In the genomic region with DNA sequence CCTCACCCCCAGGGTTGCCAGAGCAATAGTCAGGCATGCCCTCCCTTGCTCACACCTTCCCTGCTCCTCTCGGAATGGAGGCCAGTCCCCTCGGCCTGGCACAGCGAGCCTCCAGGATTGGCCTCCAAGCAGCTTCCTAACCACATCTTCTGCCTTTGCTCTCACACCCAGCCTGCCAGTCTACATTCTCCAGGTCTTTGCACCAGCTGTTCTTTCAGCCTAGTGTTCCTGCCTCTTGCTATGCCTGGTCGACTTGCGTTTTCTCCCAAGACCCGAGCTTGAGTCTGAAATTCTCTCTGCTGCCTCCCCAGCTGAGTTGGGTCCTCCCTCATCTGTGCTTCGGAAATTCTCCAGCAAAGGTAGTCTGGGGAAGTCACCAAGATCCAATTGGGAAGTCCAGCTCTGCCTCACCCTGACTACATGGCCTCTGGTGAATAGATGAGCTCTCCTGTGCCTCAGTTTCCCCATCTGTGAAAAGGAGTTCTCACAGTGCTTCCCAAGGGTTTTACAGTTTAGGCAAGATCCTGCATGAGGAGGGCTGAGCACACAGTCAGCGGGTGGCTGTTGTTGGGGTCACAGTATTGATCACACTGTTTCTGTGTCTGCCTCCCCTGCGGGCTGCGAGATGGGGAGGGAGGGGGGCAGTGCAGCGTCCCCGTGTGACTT, we compare ENCODE assay signal across 17 cellular contexts. TPM values are rescaled to one million over a fixed set of nuclear protein-coding genes. Genes with fewer than 3 reads are reported as not detected.
DNase-seq lines count a peak whose midpoint lies in the region; ATAC-seq and TF ChIP-seq lines count a peak whose summit lies in the region.
"Had no signal": no experiment of that assay in that cellular context is flagged by ENCODE, and none has a peak within 500 bp of the region (broad histone marks: within the 10 kb centered on the region; RNA-seq: fewer than 3 reads in every experiment).

No MANE protein-coding gene starts in this region.

- H3K27me3 Mint-ChIP-seq in H9 (ENCODE audit: low read depth), result peaks cover 79% of the 10 kb centered on the region
- H3K27me3 Mint-ChIP-seq in activated T-helper 1 cell treated with anti-CD3 and anti-CD28 coated beads, Interleukin-12 subunit alpha, Interleukin-12 subunit beta, Interleukin-2, Interleukin-4 antibody, amounts not matched to agents 30 ng/mL and 10 ng/mL and 1 ng/mL, durations not matched to agents 14 hours and 24 hours and 36 hours (ENCODE audit: insufficient read depth), result peaks cover 50% of the 10 kb centered on the region

- no peak overlapping the region for H3K18ac ChIP-seq in H9 (ENCODE audit: insufficient read length, low read depth, low read length)

- DNase-seq in H9, result no peak
- DNase-seq in activated T-helper 1 cell treated with anti-CD3 and anti-CD28 coated beads, Interleukin-12 subunit alpha, Interleukin-12 subunit beta, Interleukin-2, Interleukin-4 antibody, amounts not matched to agents 30 ng/mL and 10 ng/mL and 1 ng/mL, durations not matched to agents 14 hours and 24 hours and 36 hours (ENCODE audit: low spot score), result no peak
- peak; percentile 60 for DNase-seq in retina
- DNase-seq in stimulated activated CD4-positive, alpha-beta T cell treated with anti-CD3 and anti-CD28 coated beads, Interleukin-4, amount 100 ng/mL, for 24 hours, result no peak
- DNase-seq: activated CD4-positive, CD25-positive, alpha-beta regulatory T cell; activated CD8-positive, alpha-beta memory T cell treated with anti-CD3 and anti-CD28 coated beads, Interleukin-2, amount 50 U/mL, for 48 hours; body of pancreas; NCI-H526 treated with DMSO at 0.1 percent for 48 hours; stimulated activated naive CD8-positive, alpha-beta T cell treated with anti-CD3 and anti-CD28 coated beads, Interleukin-15, Interleukin-2, amounts not matched to agents 100 U/mL and 50 U/mL, for 24 hours had no signal

- no peak overlapping the region for H3K56ac ChIP-seq in H9 (ENCODE audit: insufficient read length, low read depth, low read length)

- TF ChIP-seq CTCF in H9 (conservative IDR thresholded peaks at IDR 0.05), result no peak

- no peak overlapping the region for H2AK5ac ChIP-seq in H9 (ENCODE audit: insufficient read length, low read length)

- H3K14ac ChIP-seq in H9 (ENCODE audit: insufficient read depth, low read length), result no peak overlapping the region

- H3K9me3 Mint-ChIP-seq in H9, result no peaks in the 10 kb centered on the region; a peak in 2 of 5 replicates
- H3K9me3 Mint-ChIP-seq in activated T-helper 1 cell treated with anti-CD3 and anti-CD28 coated beads, Interleukin-12 subunit alpha, Interleukin-12 subunit beta, Interleukin-2, Interleukin-4 antibody, amounts not matched to agents 30 ng/mL and 10 ng/mL and 1 ng/mL, durations not matched to agents 14 hours and 24 hours and 36 hours, result no peaks in the 10 kb centered on the region
- H3K9me3 Mint-ChIP-seq: activated naive CD4-positive, alpha-beta T cell treated with anti-CD3 and anti-CD28 coated beads, Interleukin-2, amount 10 ng/mL, durations not matched to agents 7 days and 5 days had no signal

- H3K79me2 ChIP-seq in H9 (ENCODE audit: insufficient read depth, low read length), result no peaks in the 10 kb centered on the region

- no peak overlapping the region for H2BK12ac ChIP-seq in H9 (ENCODE audit: insufficient read length, low read depth, low read length)

- ATAC-seq in HG03342 (IDR thresholded peaks at IDR 0.05; ENCODE audit: unreplicated experiment) (no peak), GM18519 (IDR thresholded peaks at IDR 0.05; ENCODE audit: low FRiP score, unreplicated experiment) (no peak)
- ATAC-seq: body of pancreas; stimulated activated naive CD8-positive, alpha-beta T cell treated with anti-CD3 and anti-CD28 coated beads, Interleukin-15, Interleukin-2, amounts not matched to agents 100 U/mL and 50 U/mL, for 24 hours had no signal

- WGBS in H9 (ENCODE audit: extremely low coverage, insufficient read length, low lambda C conversion rate), result no CpG with 5 or more reads among the region's 12 CpGs

- H4K5ac ChIP-seq in H9 (ENCODE audit: insufficient read length, low read depth, low read length), result no peak overlapping the region

- H3K4me3 Mint-ChIP-seq in H9, result peak overlapping the region in 1 of 2 experiments; percentile 67; a peak in 2 of 5 replicates
- H3K4me3 Mint-ChIP-seq in activated T-helper 1 cell treated with anti-CD3 and anti-CD28 coated beads, Interleukin-12 subunit alpha, Interleukin-12 subunit beta, Interleukin-2, Interleukin-4 antibody, amounts not matched to agents 30 ng/mL and 10 ng/mL and 1 ng/mL, durations not matched to agents 14 hours and 24 hours and 36 hours, result peak overlapping the region; percentile 11
- H3K4me3 Mint-ChIP-seq: activated naive CD4-positive, alpha-beta T cell treated with anti-CD3 and anti-CD28 coated beads, Interleukin-2, amount 10 ng/mL, durations not matched to agents 7 days and 5 days had no signal

- H3K23me2 ChIP-seq in H9 (ENCODE audit: insufficient read length, low read depth, low read length, poor library complexity, severe bottlenecking), result no peaks in the 10 kb centered on the region

- no peak overlapping the region for H3K27ac Mint-ChIP-seq in H9
- H3K27ac Mint-ChIP-seq in activated T-helper 1 cell treated with anti-CD3 and anti-CD28 coated beads, Interleukin-12 subunit alpha, Interleukin-12 subunit beta, Interleukin-2, Interleukin-4 antibody, amounts not matched to agents 30 ng/mL and 10 ng/mL and 1 ng/mL, durations not matched to agents 14 hours and 24 hours and 36 hours, result no peak overlapping the region
- H3K27ac Mint-ChIP-seq: activated naive CD4-positive, alpha-beta T cell treated with anti-CD3 and anti-CD28 coated beads, Interleukin-2, amount 10 ng/mL, durations not matched to agents 7 days and 5 days had no signal

- no peaks in the 10 kb centered on the region for H4K20me1 ChIP-seq in H9 (ENCODE audit: control insufficient read depth, insufficient read depth, insufficient read length)

- H3K9me3 ChIP-seq in H9 (ENCODE audit: control insufficient read depth, low read depth, low read length), result no peaks in the 10 kb centered on the region
- H3K9me3 ChIP-seq in iPS-15b (ENCODE audit: control insufficient read depth, insufficient read depth, low read length), result no peaks in the 10 kb centered on the region
- H3K9me3 ChIP-seq: body of pancreas, vagina had no signal

- H3K4me3 ChIP-seq in iPS-15b (ENCODE audit: low read depth, low read length), result peak overlapping the region; percentile 13
- H3K4me3 ChIP-seq: body of pancreas, skin epidermis, vagina had no signal

- intact Hi-C loops in activated T-helper 1 cell treated with anti-CD3 and anti-CD28 coated beads, Interleukin-12 subunit alpha, Interleukin-12 subunit beta, Interleukin-2, Interleukin-4 antibody, amounts not matched to agents 30 ng/mL and 10 ng/mL and 1 ng/mL, durations not matched to agents 14 hours and 24 hours and 36 hours (cut with micrococcal nuclease), result no loop called here

- no peak overlapping the region for H4K91ac ChIP-seq in H9 (ENCODE audit: insufficient read length, low read depth, low read length)

- no peak overlapping the region for H2BK120ac ChIP-seq in H9 (ENCODE audit: low read depth, low read length, poor library complexity, severe bottlenecking)

- peaks cover 3% of the 10 kb centered on the region; the same call in 1 of the 2 replicates for H3K4me1 ChIP-seq in H9 (ENCODE audit: insufficient read depth, low read length)
- peaks cover 13% of the 10 kb centered on the region for H3K4me1 ChIP-seq in iPS-15b (ENCODE audit: control insufficient read depth, insufficient read depth, low read length)

- no peaks in the 10 kb centered on the region for H3K36me3 Mint-ChIP-seq in H9 (ENCODE audit: insufficient read depth in 1 of 3, low read depth in 3 of 3)
- no peaks in the 10 kb centered on the region for H3K36me3 Mint-ChIP-seq in activated T-helper 1 cell treated with anti-CD3 and anti-CD28 coated beads, Interleukin-12 subunit alpha, Interleukin-12 subunit beta, Interleukin-2, Interleukin-4 antibody, amounts not matched to agents 30 ng/mL and 10 ng/mL and 1 ng/mL, durations not matched to agents 14 hours and 24 hours and 36 hours (ENCODE audit: low read depth)
- H3K36me3 Mint-ChIP-seq: activated naive CD4-positive, alpha-beta T cell treated with anti-CD3 and anti-CD28 coated beads, Interleukin-2, amount 10 ng/mL, durations not matched to agents 7 days and 5 days had no signal

- H3K27ac ChIP-seq in H9 (ENCODE audit: insufficient read length, low read depth, low read length), result no peak overlapping the region
- H3K27ac ChIP-seq: body of pancreas, C4-2B, skin epidermis, vagina had no signal

- H3K27me3 ChIP-seq in H9 (ENCODE audit: insufficient read depth, low read length) (no peaks in the 10 kb centered on the region; the same call in 1 of the 2 replicates), iPS-15b (ENCODE audit: control insufficient read depth, insufficient read depth, low read length) (peaks cover 61% of the 10 kb centered on the region)
- H3K27me3 ChIP-seq: vagina had no signal

- H3K79me1 ChIP-seq in H9 (ENCODE audit: insufficient read depth, low read depth, low read length, poor library complexity, severe bottlenecking), result no peaks in the 10 kb centered on the region

- H3K4me2 ChIP-seq in H9 (ENCODE audit: insufficient read depth, insufficient read length, low read length), result peak overlapping the region; percentile 9

- H2BK20ac ChIP-seq in H9 (ENCODE audit: low read depth, low read length, poor library complexity, severe bottlenecking), result no peak overlapping the region

- H4K8ac ChIP-seq in H9 (replicated peaks; ENCODE audit: insufficient read length, low read depth, low read length), result no peak overlapping the region

- H3T11ph ChIP-seq in H9 (ENCODE audit: low read length), result no peak overlapping the region

- H2AFZ ChIP-seq in H9 (ENCODE audit: low read length), result no peak overlapping the region

- H3K23ac ChIP-seq in H9 (ENCODE audit: insufficient read length, low read depth, low read length), result no peak overlapping the region

- H3K9ac ChIP-seq in H9 (ENCODE audit: extremely low read depth, insufficient read length, low read length) (no peak overlapping the region), iPS-15b (ENCODE audit: low read depth, low read length) (no peak overlapping the region)

- no peak overlapping the region for H3K4ac ChIP-seq in H9 (ENCODE audit: low read depth, low read length)

- H2BK5ac ChIP-seq in H9 (ENCODE audit: insufficient read length, low read length), result no peak overlapping the region

- H3K36me3 ChIP-seq in iPS-15b (ENCODE audit: control insufficient read depth, insufficient read depth, low read length), result no peaks in the 10 kb centered on the region
- H3K36me3 ChIP-seq: vagina had no signal

- H3K4me1 Mint-ChIP-seq in H9, result peaks cover 40 to 47% of the 10 kb centered on the region in 2 experiments
- peaks cover 14% of the 10 kb centered on the region for H3K4me1 Mint-ChIP-seq in activated T-helper 1 cell treated with anti-CD3 and anti-CD28 coated beads, Interleukin-12 subunit alpha, Interleukin-12 subunit beta, Interleukin-2, Interleukin-4 antibody, amounts not matched to agents 30 ng/mL and 10 ng/mL and 1 ng/mL, durations not matched to agents 14 hours and 24 hours and 36 hours (ENCODE audit: low read depth)

- H2BK15ac ChIP-seq in H9 (ENCODE audit: low read depth, low read length), result no peak overlapping the region

RNA-seq across cellular contexts. Expression of a gene that starts 31.9 kb away (rescaled TPM):
- 0.09 and 0.22 TPM in 2 replicates for total RNA-seq in H9 (2021)
- not detected in 2 replicates for total RNA-seq in activated T-helper 1 cell treated with anti-CD3 and anti-CD28 coated beads, Interleukin-12 subunit alpha, Interleukin-12 subunit beta, Interleukin-2, Interleukin-4 antibody, amounts not matched to agents 30 ng/mL and 10 ng/mL and 1 ng/mL, durations not matched to agents 14 hours and 24 hours and 36 hours
- total RNA-seq: RPMI7951 had no signal
